In the genomic region with DNA sequence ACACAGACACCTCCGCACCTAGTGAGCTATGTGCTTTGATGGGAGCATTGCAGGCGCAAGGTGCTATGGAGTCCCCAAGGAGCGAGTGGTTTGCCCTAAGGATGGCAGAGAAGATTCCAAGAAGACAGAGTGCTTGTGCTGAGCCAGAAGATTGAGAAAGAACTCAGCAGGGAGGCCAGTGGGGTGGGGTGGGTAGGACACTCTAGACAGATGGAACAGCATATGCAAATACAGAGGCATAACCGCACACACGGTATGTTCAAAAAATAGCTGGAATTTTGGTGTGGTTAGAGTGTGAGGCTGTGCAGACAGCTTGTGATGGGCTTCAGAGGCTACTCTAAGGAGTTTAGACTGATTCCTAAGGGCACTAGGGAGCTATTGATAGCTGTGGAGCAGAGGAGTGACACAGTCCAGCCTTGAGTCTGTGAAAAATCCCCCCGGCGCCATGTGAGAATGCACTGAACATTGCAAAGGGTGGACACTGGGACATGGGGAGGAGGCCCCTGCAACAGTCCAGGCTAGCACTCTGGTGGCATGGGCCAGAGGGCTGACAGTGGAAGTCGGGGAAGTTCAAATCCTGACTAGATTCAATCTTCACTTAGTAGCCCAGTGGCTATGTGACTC, we compare ENCODE assay signal across 26 cellular contexts. TPM values are rescaled to one million over a fixed set of nuclear protein-coding genes. Genes with fewer than 3 reads are reported as not detected.
A peak's percentile ranks its signal among the peaks of the same experiment; 100 is the strongest.
DNase-seq lines count a peak whose midpoint lies in the region; ATAC-seq, FAIRE-seq and TF ChIP-seq lines count a peak whose summit lies in the region.
"Had no signal": no experiment of that assay in that cellular context is flagged by ENCODE, and none has a peak within 500 bp of the region (broad histone marks: within the 10 kb centered on the region; RNA-seq: fewer than 3 reads in every experiment).

No MANE protein-coding gene starts in this region.

- WGBS in A549 (ENCODE audit: missing lambda C conversion rate) = 68% methylated on average over 8 of the region's 8 CpGs

- TF ChIP-seq EP300 in A549 (IDR thresholded peaks at IDR 0.05) = no peak

- H3K9ac ChIP-seq in DND-41 (ENCODE audit: low read depth, low read length) = no peak overlapping the region; the same call in none of the 2 replicates
- H3K9ac ChIP-seq: parathyroid adenoma had no signal

- H4K20me1 ChIP-seq in DND-41 (ENCODE audit: insufficient read depth, low read length) = peaks cover 92% of the 10 kb centered on the region

- no peak for TF ChIP-seq POLR2A in A549 (IDR thresholded peaks at IDR 0.05; ENCODE audit: low read length)

- POLR2A ChIA-PET in A549 (lab: Yijun Ruan, JAX) = no interaction called here

- peaks cover 100% of the 10 kb centered on the region for H3K79me2 ChIP-seq in DND-41 (ENCODE audit: insufficient read depth, low read length)
- H3K79me2 ChIP-seq: parathyroid adenoma had no signal

- H3K9me3 ChIP-seq in A549 (no peaks in the 10 kb centered on the region), DND-41 (ENCODE audit: insufficient read depth, low read length, severe bottlenecking) (no peaks in the 10 kb centered on the region)
- H3K9me3 ChIP-seq: esophagus squamous epithelium had no signal

- ATAC-seq in A549 = no peak
- no peak for ATAC-seq in DND-41 (ENCODE audit: insufficient read depth, low read depth)
- ATAC-seq: Panc1, right cardiac atrium had no signal

- H2AFZ ChIP-seq in DND-41 (ENCODE audit: low read depth, low read length) = no peak overlapping the region
- H2AFZ ChIP-seq: parathyroid adenoma had no signal

- H3K27ac ChIP-seq in A549 = no peak overlapping the region
- H3K27ac ChIP-seq in DND-41 (ENCODE audit: low read length) = peak overlapping the region; percentile 62
- H3K27ac ChIP-seq: C4-2B, esophagus squamous epithelium, parathyroid adenoma had no signal

- CTCF ChIA-PET in A549 (lab: Yijun Ruan, JAX) = interaction anchor here (1.0 to 1.1 kb wide), 2 partner anchors 20 to 357 kb away, joined by 3 to 4 read pairs; no protein-coding TSS in a partner anchor

- H3K27me3 ChIP-seq in DND-41 (ENCODE audit: insufficient read depth, low read length, poor library complexity) (no peaks in the 10 kb centered on the region), bronchial epithelial cell (ENCODE audit: control insufficient read depth, insufficient read depth, low read length) (no peaks in the 10 kb centered on the region)

- DNase-seq in A549 (ENCODE audit: low read depth in 1 of 2, low spot score in 1 of 2) (no peak), DND-41 (no peak), NCI-H69 (lab: John Stamatoyannopoulos, UW) (peak; percentile 26), bronchial epithelial cell (ENCODE audit: low read depth) (no peak), mesenteric fat pad (ENCODE audit: low spot score) (no peak), NCI-H1092 treated with DMSO at 0.1 percent for 48 hours (lab: John Stamatoyannopoulos, UW) (no peak), DMS153 (lab: John Stamatoyannopoulos, UW) (no peak)
- DNase-seq in activated CD8-positive, alpha-beta memory T cell treated with anti-CD3 and anti-CD28 coated beads for 24 hours = no peak
- DNase-seq: activated CD4-positive, alpha-beta memory T cell treated with anti-CD3 and anti-CD28 coated beads for 36 hours; activated CD4-positive, CD25-positive, alpha-beta regulatory T cell; activated gamma-delta T cell treated with Interleukin-2 at 50 U/mL for 16 hours; dermis blood vessel endothelial cell; EL; esophagus squamous epithelium; foreskin melanocyte; H7; KG1; NCI-H510A treated with DMSO at 0.1 percent for 48 hours; SHP77 treated with DMSO at 0.1 percent for 48 hours; stimulated activated CD4-positive, alpha-beta T cell treated with anti-CD3 and anti-CD28 coated beads, Interleukin-4, amount 100 ng/mL, for 1 hour had no signal

- H3K36me3 ChIP-seq in DND-41 (ENCODE audit: insufficient read depth, low read length) = peaks cover 99% of the 10 kb centered on the region
- H3K36me3 ChIP-seq in bronchial epithelial cell (ENCODE audit: control insufficient read depth, insufficient read depth, low read length) = no peaks in the 10 kb centered on the region
- H3K36me3 ChIP-seq: esophagus squamous epithelium had no signal

- no peak for TF ChIP-seq RAD21 in A549 (conservative IDR thresholded peaks at IDR 0.05 in 1 of 2, IDR thresholded peaks at IDR 0.05 in 1 of 2)

- H3K4me3 ChIP-seq in A549 = no peak overlapping the region
- H3K4me3 ChIP-seq in DND-41 (ENCODE audit: low read depth in 1 of 2, low read length in 2 of 2) = 0 out of 4 replicates have a peak overlapping the region, but pooled peaks of 1 of the 2 experiments have one; percentile 6
- no peak overlapping the region for H3K4me3 ChIP-seq in bronchial epithelial cell (ENCODE audit: low read depth, low read length)
- H3K4me3 ChIP-seq: esophagus squamous epithelium, lung had no signal

- no peak for TF ChIP-seq CTCF in A549 (IDR thresholded peaks at IDR 0.05)
- TF ChIP-seq CTCF in DND-41 (IDR thresholded peaks at IDR 0.05; ENCODE audit: borderline replicate concordance, extremely low read depth, low read length, poor library complexity, severe bottlenecking) = no peak
- no peak for TF ChIP-seq CTCF in bronchial epithelial cell (IDR thresholded peaks at IDR 0.05; ENCODE audit: insufficient read depth, low read length, severe bottlenecking)

- peaks cover 8% of the 10 kb centered on the region for H3K4me1 ChIP-seq in A549
- peaks cover 99% of the 10 kb centered on the region for H3K4me1 ChIP-seq in DND-41 (ENCODE audit: insufficient read depth, low read length)
- H3K4me1 ChIP-seq: parathyroid adenoma had no signal

- no peak for FAIRE-seq in A549 (lab: Jason Lieb, UNC)
- FAIRE-seq in bronchial epithelial cell (lab: Jason Lieb, UNC) = peak; percentile 23
- FAIRE-seq: HTR-8/SVneo had no signal

- H3K4me2 ChIP-seq in A549 (no peak overlapping the region), DND-41 (ENCODE audit: insufficient read depth, low read length) (peak overlapping the region; percentile 33; the same call in 1 of the 2 replicates)

TF ChIP-seq in A549, 52 proteins besides CTCF, POLR2A, EP300 and RAD21:
- TF ChIP-seq SMC3 (IDR thresholded peaks at IDR 0.05) (no peak), ZFP36 (IDR thresholded peaks at IDR 0.05; ENCODE audit: borderline replicate concordance, partially characterized antibody) (peak; percentile 43)

RNA-seq across cellular contexts. Expression of gene DTX1, which starts 11.9 kb away (rescaled TPM):
- 0.28 and 0.36 TPM in 2 replicates for polyA plus RNA-seq in A549 (2011; rRNA removed)
- polyA plus RNA-seq in A549 (2012; cell fraction: cytosol; rRNA removed) = 0.36 and 0.51 TPM in 2 replicates
- polyA plus RNA-seq in A549 (2012; cell fraction: nucleus; rRNA removed) = 0.27 and 0.77 TPM in 2 replicates
- 0.28 to 0.37 TPM (median 0.29 TPM) in 3 replicates for polyA plus RNA-seq in A549 (2017; fragmentation: RNase III; extraction: RNeasy Plus Mini Kit Qiagen cat#74134 plus additional on column Dnase treatment)
- polyA minus RNA-seq in A549 (2011; rRNA and poly(A)+ RNA removed) = 0.45 and 0.54 TPM in 2 replicates
- not detected in 2 replicates for total RNA-seq in bronchial epithelial cell
- total RNA-seq in mesenteric fat pad = 69.9 TPM

Comparison
In these comparisons a context has a peak if more than half of its experiments do, and no peak if none do; other contexts are left out.
1. RNA of gene DTX1, which starts 11.9 kb away (total RNA-seq): 69.9 TPM in mesenteric fat pad (single experiment); not detected in bronchial epithelial cell; every median in the first group is over 10 times any median in the second.